17 cellular contexts compared by ENCODE assay signal in genomic region chr18:57755473-57756067, GRCh38. TPM values are rescaled to one million over a fixed set of nuclear protein-coding genes. Genes with fewer than 3 reads are reported as not detected.
"Had no signal": no experiment of that assay in that cellular context is flagged by ENCODE, and none has a peak within 500 bp of the region (broad histone marks: within the 10 kb centered on the region; RNA-seq: fewer than 3 reads in every experiment).

No MANE protein-coding gene starts in this region.

- H3K27me3 ChIP-seq: esophagus muscularis mucosa, ovary, sigmoid colon, upper lobe of right lung had no signal

- H3K4me3 ChIP-seq: esophagus muscularis mucosa, mucosa of descending colon, ovary, sigmoid colon, upper lobe of right lung had no signal

- ATAC-seq: activated T-helper 17 cell treated with anti-CD3 and anti-CD28 coated beads, Interleukin-2, amount 50 U/mL, for 72 hours; mucosa of descending colon; stimulated activated naive B cell treated with anti-CD40 and anti-IgM and Interleukin-4, amounts not matched to agents 10 μg/mL and 1 μg/mL and 100 μg/mL, for 72 hours; upper lobe of right lung had no signal

- H3K36me3 ChIP-seq: ovary, sigmoid colon, upper lobe of right lung had no signal

- H3K27ac ChIP-seq: esophagus muscularis mucosa, ovary, sigmoid colon, upper lobe of right lung had no signal

- H3K9me3 ChIP-seq: esophagus muscularis mucosa, mucosa of descending colon, ovary, sigmoid colon, upper lobe of right lung had no signal

- DNase-seq: activated B cell treated with CpG ODN at 0.5 μM for 24 hours; activated CD4-positive, alpha-beta memory T cell treated with anti-CD3 and anti-CD28 coated beads for 36 hours; activated CD4-positive, alpha-beta T cell treated with anti-CD3 and anti-CD28 coated beads for 4 hours; activated naive CD4-positive, alpha-beta T cell; activated naive CD8-positive, alpha-beta T cell treated with anti-CD3 and anti-CD28 coated beads for 36 hours; activated T-cell treated with anti-CD3 and anti-CD28 coated beads, Interleukin-2, amount 50 U/mL, for 1 hour; amniotic stem cell; effector CD8-positive, alpha-beta T cell; mesenchymal stem cell; mucosa of descending colon; naive B cell; ovary; sigmoid colon; stimulated activated naive B cell treated with anti-CD40 and anti-IgM and Interleukin-4, amounts not matched to agents 10 μg/mL and 1 μg/mL and 100 μg/mL, for 72 hours; upper lobe of right lung had no signal

- H3K4me1 ChIP-seq: sigmoid colon, upper lobe of right lung had no signal

RNA-seq across cellular contexts. Expression of gene ATP8B1, which starts 47.5 kb away (rescaled TPM):
- total RNA-seq: activated CD4-positive, alpha-beta memory T cell treated with anti-CD3 and anti-CD28 coated beads for 36 hours; activated T-helper 17 cell treated with anti-CD3 and anti-CD28 coated beads, Interleukin-2, amount 50 U/mL, for 72 hours had no signal
